ENCODE assay signal across 22 cellular contexts in the genomic region with DNA sequence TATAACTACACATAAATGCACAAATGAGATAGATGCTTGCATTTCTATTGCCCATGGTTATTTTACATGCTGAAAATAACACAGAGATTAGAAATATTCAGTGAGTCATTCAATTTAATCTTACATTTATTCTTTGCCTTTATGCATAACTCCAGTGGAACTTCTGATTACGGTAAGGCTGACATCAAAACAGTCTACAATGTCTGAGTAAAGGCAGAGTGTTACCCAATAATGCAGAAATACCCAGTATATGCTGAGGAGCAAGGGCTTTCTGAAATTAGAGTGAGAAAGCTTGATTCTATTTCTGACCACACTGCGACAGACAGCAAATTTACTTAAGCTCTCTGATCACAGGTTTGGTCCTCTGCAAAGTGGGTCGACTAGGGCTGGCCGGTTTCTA.
"Had no signal": no experiment of that assay in that cellular context is flagged by ENCODE, and none has a peak within 500 bp of the region (broad histone marks: within the 10 kb centered on the region; RNA-seq: fewer than 3 reads in every experiment).

No MANE protein-coding gene starts in this region.

- H3K27ac ChIP-seq: body of pancreas, tibial artery, WERI-Rb-1 had no signal

- DNase-seq: activated CD4-positive, alpha-beta T cell treated with anti-CD3 and anti-CD28 coated beads, Interleukin-2, amount 50 U/mL, for 48 hours; activated gamma-delta T cell treated with Interleukin-2 at 50 U/mL for 16 hours; activated T-cell treated with anti-CD3 and anti-CD28 coated beads for 4 hours; amygdala; body of pancreas; central memory CD4-positive, alpha-beta T cell; cortex of kidney; effector CD4-positive, alpha-beta T cell; foreskin melanocyte; glutamatergic neuron; hypothalamus; mammary epithelial cell; nephron progenitor cell; occipital lobe; stimulated activated CD4-positive, alpha-beta T cell treated with anti-CD3 and anti-CD28 coated beads, Interleukin-2, amount 100 ng/mL, for 24 hours; stimulated activated naive CD4-positive, alpha-beta T cell treated with Interleukin-2 at 50 U/mL for 16 hours; substantia nigra; SW 1271; T-helper 2 cell; tibial artery; WERI-Rb-1 had no signal

- ATAC-seq: body of pancreas, left lobe of liver had no signal

- H3K9me3 ChIP-seq: body of pancreas, tibial artery had no signal

- H3K4me1 ChIP-seq: body of pancreas, tibial artery had no signal

- H3K36me3 ChIP-seq: WERI-Rb-1 had no signal

- H3K4me3 ChIP-seq: body of pancreas, tibial artery had no signal

- H3K27me3 ChIP-seq: body of pancreas, tibial artery had no signal
